Comparison of ENCODE assay signal across 1 cellular context in the genomic region with DNA sequence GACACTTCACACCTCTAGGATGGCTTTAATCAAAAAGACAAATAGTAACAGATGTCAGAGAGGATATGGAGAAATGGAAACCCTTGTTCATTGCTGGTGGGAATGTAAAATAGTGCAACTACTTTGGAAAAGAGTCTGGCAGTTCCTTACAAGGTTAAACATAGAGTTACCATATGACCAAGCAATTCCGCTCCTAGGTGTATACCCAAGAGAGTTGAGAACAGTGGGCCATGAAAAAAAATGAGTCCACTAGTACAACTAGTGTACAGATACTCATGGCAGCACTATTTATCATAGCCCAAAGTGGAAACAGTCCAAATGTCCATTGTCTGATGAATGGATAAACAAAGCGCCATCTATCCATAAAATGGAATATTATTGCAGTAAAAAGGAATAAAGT.
TF ChIP-seq lines count a peak whose summit lies in the region.

No MANE protein-coding gene starts in this region.

TF ChIP-seq in SK-N-SH, 30 proteins besides CTCF, POLR2A, EP300 and RAD21 (continued from another document):
- TF ChIP-seq FOSL2 (IDR thresholded peaks at IDR 0.05; ENCODE audit: borderline replicate concordance, low read depth) (no peak), RXRA (IDR thresholded peaks at IDR 0.05; ENCODE audit: borderline replicate concordance, low read depth) (no peak), TCF12 (IDR thresholded peaks at IDR 0.05) (no peak), MEF2A (IDR thresholded peaks at IDR 0.05; ENCODE audit: borderline replicate concordance, low read depth) (no peak), REST (IDR thresholded peaks at IDR 0.05; ENCODE audit: low read depth, low read length) (no peak), POLR2AphosphoS5 (IDR thresholded peaks at IDR 0.05; ENCODE audit: low read depth, low read length) (no peak), NRF1 (IDR thresholded peaks at IDR 0.05; ENCODE audit: low read depth, low read length) (no peak), RCOR1 (IDR thresholded peaks at IDR 0.05; ENCODE audit: low read length) (no peak), MXI1 (IDR thresholded peaks at IDR 0.05; ENCODE audit: low read depth, low read length) (no peak)
